Comparison of ENCODE assay signal across 20 cellular contexts in genomic region chr12:122327494-122328385, GRCh38.
DNase-seq lines count a peak whose midpoint lies in the region; ATAC-seq and TF ChIP-seq lines count a peak whose summit lies in the region.
"Had no signal": no experiment of that assay in that cellular context is flagged by ENCODE, and none has a peak within 500 bp of the region (broad histone marks: within the 10 kb centered on the region; RNA-seq: fewer than 3 reads in every experiment).

No MANE protein-coding gene starts in this region.

- H2BK20ac ChIP-seq in IMR-90 (ENCODE audit: low read depth, low read length): no peak overlapping the region

- H4K5ac ChIP-seq in IMR-90 (ENCODE audit: low read depth, low read length): no peak overlapping the region

- H2BK15ac ChIP-seq in IMR-90 (ENCODE audit: low read depth, low read length): no peak overlapping the region

- H3K9ac ChIP-seq in IMR-90 (ENCODE audit: low read depth, low read length): no peak overlapping the region
- H3K9ac ChIP-seq: neural progenitor cell had no signal

- intact Hi-C loops in activated CD4-positive, alpha-beta T cell treated with anti-CD3 and anti-CD28 coated beads, Interleukin-2, amount 10 ng/mL, durations not matched to agents 24 days and 14 days (cut with micrococcal nuclease): no loop called here
- intact Hi-C loops in IMR-90 (cut with micrococcal nuclease): no loop called here

- peak overlapping the region; percentile 33 for H2AFZ ChIP-seq in IMR-90 (replicated peaks; ENCODE audit: low read length, poor library complexity)
- H2AFZ ChIP-seq: neural progenitor cell had no signal

- H2BK120ac ChIP-seq in IMR-90 (ENCODE audit: low read depth, low read length): no peak overlapping the region

- no peak overlapping the region for H3K18ac ChIP-seq in IMR-90 (ENCODE audit: low read depth, low read length)

- 93% methylated on average over 17 of the region's 18 CpGs; no CpG with 5 or more reads in 1 of the 2 experiments for WGBS in IMR-90 (ENCODE audit: extremely low coverage in 2 of 2, insufficient read length in 1 of 2), 2 experiments

- H2AK5ac ChIP-seq in IMR-90 (ENCODE audit: low read depth, low read length): no peak overlapping the region

- H3K27ac Mint-ChIP-seq in activated CD4-positive, alpha-beta T cell treated with anti-CD3 and anti-CD28 coated beads, Interleukin-2, amount 10 ng/mL, durations not matched to agents 24 days and 14 days: peak overlapping the region; percentile 52
- peak overlapping the region; percentile 80 for H3K27ac Mint-ChIP-seq in nephron progenitor cell
- H3K27ac Mint-ChIP-seq: dendritic cell treated with granulocyte-macrophage colony-stimulating factor and Interleukin-4, amounts not matched to agents 40 ng/mL and 50 ng/mL, for 4 days; neural progenitor cell had no signal

- H3K4me1 ChIP-seq in IMR-90 (ENCODE audit: control insufficient read depth, insufficient read depth, low read length): peaks cover under 1% of the 10 kb centered on the region; the same call in 1 of the 2 replicates
- H3K4me1 ChIP-seq: neural progenitor cell, uterus had no signal

- DNase-seq in activated CD4-positive, alpha-beta T cell treated with anti-CD3 and anti-CD28 coated beads, Interleukin-2, amount 10 ng/mL, durations not matched to agents 24 days and 14 days: no peak
- no peak for DNase-seq in activated CD4-positive, alpha-beta T cell treated with anti-CD3 and anti-CD28 coated beads for 4 hours
- DNase-seq in IMR-90: no peak
- peak; percentile 90 for DNase-seq in amniotic epithelial cell (ENCODE audit: low read depth)
- DNase-seq in nephron progenitor cell: no peak
- DNase-seq in NCI-H1092 treated with DMSO at 0.1 percent for 48 hours (lab: John Stamatoyannopoulos, UW): no peak
- DNase-seq: activated T-cell treated with anti-CD3 and anti-CD28 coated beads, Interleukin-2, amount 50 U/mL, for 4 hours; EL; erythroblast; glutamatergic neuron; KG1; mesendoderm; NCI-H774; stimulated activated naive CD8-positive, alpha-beta T cell treated with anti-CD3 and anti-CD28 coated beads, Interleukin-15, amount 100 ng/mL, for 72 hours; SW 1271 had no signal

- peaks cover 49% of the 10 kb centered on the region for H3K36me3 ChIP-seq in IMR-90 (ENCODE audit: control insufficient read depth, insufficient read depth, low read length)
- H3K36me3 ChIP-seq: neural progenitor cell, uterus had no signal

- POLR2A ChIA-PET in IMR-90 (lab: Charles Lee; ENCODE audit: unreplicated experiment): no interaction called here

- no peaks in the 10 kb centered on the region for H3K9me3 Mint-ChIP-seq in activated CD4-positive, alpha-beta T cell treated with anti-CD3 and anti-CD28 coated beads, Interleukin-2, amount 10 ng/mL, durations not matched to agents 24 days and 14 days
- H3K9me3 Mint-ChIP-seq in nephron progenitor cell: no peaks in the 10 kb centered on the region
- H3K9me3 Mint-ChIP-seq: activated T-cell treated with anti-CD3 and anti-CD28 coated beads, Interleukin-2, amount 50 U/mL, for 4 hours; dendritic cell treated with granulocyte-macrophage colony-stimulating factor and Interleukin-4, amounts not matched to agents 40 ng/mL and 50 ng/mL, for 4 days; neural progenitor cell; stimulated activated naive CD8-positive, alpha-beta T cell treated with anti-CD3 and anti-CD28 coated beads, Interleukin-15, amount 100 ng/mL, for 72 hours had no signal

- H4K91ac ChIP-seq in IMR-90 (ENCODE audit: insufficient read depth, low read depth, low read length): no peak overlapping the region

- H3K27me3 Mint-ChIP-seq in activated CD4-positive, alpha-beta T cell treated with anti-CD3 and anti-CD28 coated beads, Interleukin-2, amount 10 ng/mL, durations not matched to agents 24 days and 14 days: no peaks in the 10 kb centered on the region
- H3K27me3 Mint-ChIP-seq in nephron progenitor cell (ENCODE audit: low read depth, poor library complexity): no peaks in the 10 kb centered on the region
- H3K27me3 Mint-ChIP-seq: dendritic cell treated with granulocyte-macrophage colony-stimulating factor and Interleukin-4, amounts not matched to agents 40 ng/mL and 50 ng/mL, for 4 days; stimulated activated naive CD8-positive, alpha-beta T cell treated with anti-CD3 and anti-CD28 coated beads, Interleukin-15, amount 100 ng/mL, for 72 hours had no signal

- no peaks in the 10 kb centered on the region for H3K27me3 ChIP-seq in IMR-90 (ENCODE audit: control insufficient read depth, insufficient read depth, low read length)
- H3K27me3 ChIP-seq: neural progenitor cell, uterus had no signal

- dilution Hi-C loops in IMR-90 (cut with HindIII; ENCODE audit: low sequenced_read_pairs, unreplicated experiment): no loop called here

- no peak overlapping the region for H4K8ac ChIP-seq in IMR-90 (ENCODE audit: low read depth in 2 of 2, low read length in 2 of 2)

- H3K9me3 ChIP-seq in IMR-90 (ENCODE audit: control insufficient read depth, insufficient read depth, low read length): no peaks in the 10 kb centered on the region
- H3K9me3 ChIP-seq: uterus had no signal

- CTCF ChIA-PET in IMR-90 (lab: Yijun Ruan, JAX): interaction anchor here (0.5 to 0.6 kb wide), 3 partner anchors 12 to 71 kb away, joined by 3 to 4 read pairs (median 4); no protein-coding TSS in a partner anchor

- H3K27ac ChIP-seq in IMR-90 (ENCODE audit: insufficient read depth, low read length): no peak overlapping the region
- H3K27ac ChIP-seq: neural progenitor cell had no signal

- BruUV-seq in IMR-90 (replicated peaks; lab: Mats Ljungman, UMichigan): no TSS peak

- H4K20me1 ChIP-seq in IMR-90 (ENCODE audit: insufficient read depth, low read length): peaks cover 3% of the 10 kb centered on the region; the same call in 1 of the 2 replicates

- ATAC-seq in IMR-90 (ENCODE audit: low read depth) (no peak), HG03520 (IDR thresholded peaks at IDR 0.05; ENCODE audit: unreplicated experiment) (no peak), HG03196 (IDR thresholded peaks at IDR 0.05; ENCODE audit: unreplicated experiment) (no peak)
- ATAC-seq: activated T-cell treated with anti-CD3 and anti-CD28 coated beads, Interleukin-2, amount 50 U/mL, for 4 hours; stimulated activated naive CD8-positive, alpha-beta T cell treated with anti-CD3 and anti-CD28 coated beads, Interleukin-15, amount 100 ng/mL, for 72 hours had no signal

- peaks cover 18% of the 10 kb centered on the region for H3K4me1 Mint-ChIP-seq in activated CD4-positive, alpha-beta T cell treated with anti-CD3 and anti-CD28 coated beads, Interleukin-2, amount 10 ng/mL, durations not matched to agents 24 days and 14 days
- H3K4me1 Mint-ChIP-seq in nephron progenitor cell: no peaks in the 10 kb centered on the region
- H3K4me1 Mint-ChIP-seq: neural progenitor cell had no signal

- no peak overlapping the region for H3K56ac ChIP-seq in IMR-90 (ENCODE audit: extremely low read depth, insufficient read depth, low read length)

- in situ Hi-C loops in IMR-90 (cut with MboI; ENCODE audit: low sequenced_read_pairs): no loop called here

- H3K4me3 ChIP-seq in IMR-90 (ENCODE audit: insufficient read depth, low read depth, low read length): no peak overlapping the region
- H3K4me3 ChIP-seq: neural progenitor cell, uterus had no signal

- H3K4me3 Mint-ChIP-seq in activated CD4-positive, alpha-beta T cell treated with anti-CD3 and anti-CD28 coated beads, Interleukin-2, amount 10 ng/mL, durations not matched to agents 24 days and 14 days: peak overlapping the region; percentile 44
- no peak overlapping the region for H3K4me3 Mint-ChIP-seq in nephron progenitor cell
- H3K4me3 Mint-ChIP-seq: activated T-cell treated with anti-CD3 and anti-CD28 coated beads, Interleukin-2, amount 50 U/mL, for 4 hours; dendritic cell treated with granulocyte-macrophage colony-stimulating factor and Interleukin-4, amounts not matched to agents 40 ng/mL and 50 ng/mL, for 4 days; neural progenitor cell; stimulated activated naive CD8-positive, alpha-beta T cell treated with anti-CD3 and anti-CD28 coated beads, Interleukin-15, amount 100 ng/mL, for 72 hours had no signal

- no peak overlapping the region for H2AK9ac ChIP-seq in IMR-90 (replicated peaks; ENCODE audit: low read depth, low read length, poor library complexity)

- TF ChIP-seq CTCF in IMR-90 (conservative IDR thresholded peaks at IDR 0.05; ENCODE audit: low read depth, low read length) (no peak), nephron progenitor cell (IDR thresholded peaks at IDR 0.05) (no peak)

- peaks cover 7% of the 10 kb centered on the region; the same call in 1 of the 2 replicates for H3K9me1 ChIP-seq in IMR-90 (ENCODE audit: insufficient read depth, low read length)

- no peak for TF ChIP-seq RAD21 in IMR-90 (IDR thresholded peaks at IDR 0.05; ENCODE audit: low read length)

- no peak overlapping the region for H3K14ac ChIP-seq in IMR-90 (replicated peaks; ENCODE audit: low read depth, low read length)

- no peak overlapping the region for H3K4me2 ChIP-seq in IMR-90 (ENCODE audit: low read depth, low read length)
- H3K4me2 ChIP-seq: neural progenitor cell had no signal

- H3K4ac ChIP-seq in IMR-90 (ENCODE audit: low read depth, low read length): no peak overlapping the region

- H2BK5ac ChIP-seq in IMR-90 (ENCODE audit: low read depth, low read length, poor library complexity, severe bottlenecking): no peak overlapping the region

- peaks cover 2 to 28% of the 10 kb centered on the region in 2 experiments for H3K79me1 ChIP-seq in IMR-90 (ENCODE audit: low read depth in 1 of 2, low read length in 2 of 2)

- TF ChIP-seq POLR2A in IMR-90 (IDR thresholded peaks at IDR 0.05; ENCODE audit: low read depth, low read length): no peak

- H3K23ac ChIP-seq in IMR-90 (ENCODE audit: low read depth, low read length): no peak overlapping the region

- H3K36me3 Mint-ChIP-seq in activated CD4-positive, alpha-beta T cell treated with anti-CD3 and anti-CD28 coated beads, Interleukin-2, amount 10 ng/mL, durations not matched to agents 24 days and 14 days (ENCODE audit: low read depth): peaks cover 33% of the 10 kb centered on the region
- H3K36me3 Mint-ChIP-seq in nephron progenitor cell (ENCODE audit: low read depth): peaks cover 36% of the 10 kb centered on the region

TF ChIP-seq in IMR-90, 13 proteins besides CTCF, POLR2A, EP300 and RAD21 (continues in another document):
- TF ChIP-seq RCOR1 (IDR thresholded peaks at IDR 0.05; ENCODE audit: insufficient replicate concordance, low read length) (no peak), CHD1 (IDR thresholded peaks at IDR 0.05; ENCODE audit: low read depth, low read length) (no peak), FOS (IDR thresholded peaks at IDR 0.05; ENCODE audit: low read depth, low read length) (no peak), USF2 (IDR thresholded peaks at IDR 0.05; ENCODE audit: low read depth, low read length) (no peak), MAFK (IDR thresholded peaks at IDR 0.05; ENCODE audit: low read depth, low read length) (no peak), MAZ (IDR thresholded peaks at IDR 0.05; ENCODE audit: borderline replicate concordance, low read depth, low read length) (no peak)
